18 cellular contexts compared by ENCODE assay signal in genomic region chr7:65238785-65239184, GRCh38.
"Had no signal": no experiment of that assay in that cellular context is flagged by ENCODE, and none has a peak within 500 bp of the region (broad histone marks: within the 10 kb centered on the region; RNA-seq: fewer than 3 reads in every experiment).

No MANE protein-coding gene starts in this region.

- DNase-seq: activated CD4-positive, alpha-beta T cell treated with anti-CD3 and anti-CD28 coated beads, Interleukin-2, amount 50 U/mL, for 1 hour; activated CD8-positive, alpha-beta memory T cell treated with anti-CD3 and anti-CD28 coated beads, Interleukin-2, amount 50 U/mL, for 4 hours; activated naive CD4-positive, alpha-beta T cell treated with anti-CD3 and anti-CD28 coated beads for 36 hours; activated T-cell treated with anti-CD3 and anti-CD28 coated beads, Interleukin-2, amount 50 U/mL, for 4 hours; brain microvascular endothelial cell; central memory CD4-positive, alpha-beta T cell; erythroblast; kidney; mammary epithelial cell; naive B cell; nucleus accumbens; small intestine; stimulated activated CD4-positive, alpha-beta T cell treated with anti-CD3 and anti-CD28 coated beads, Interleukin-15, amount 100 ng/mL, for 24 hours; stimulated activated CD4-positive, alpha-beta T cell treated with anti-CD3 and anti-CD28 coated beads, Interleukin-2, amount 100 ng/mL, for 48 hours; T-cell; T-helper 9 cell had no signal

- H3K9me3 ChIP-seq: prostate gland, right atrium auricular region had no signal

- H3K4me3 Mint-ChIP-seq: activated naive CD4-positive, alpha-beta T cell treated with anti-CD3 and anti-CD28 coated beads for 36 hours; activated T-cell treated with anti-CD3 and anti-CD28 coated beads, Interleukin-2, amount 50 U/mL, for 4 hours had no signal

- H3K27ac Mint-ChIP-seq: activated naive CD4-positive, alpha-beta T cell treated with anti-CD3 and anti-CD28 coated beads for 36 hours; naive B cell; T-cell had no signal

- H3K27me3 ChIP-seq: brain microvascular endothelial cell, right atrium auricular region had no signal

- H3K4me1 ChIP-seq: prostate gland had no signal

- H3K36me3 Mint-ChIP-seq: T-cell had no signal

- H3K9me3 Mint-ChIP-seq: activated naive CD4-positive, alpha-beta T cell treated with anti-CD3 and anti-CD28 coated beads for 36 hours; activated T-cell treated with anti-CD3 and anti-CD28 coated beads, Interleukin-2, amount 50 U/mL, for 4 hours; T-cell had no signal

- H3K36me3 ChIP-seq: brain microvascular endothelial cell, prostate gland, right atrium auricular region had no signal

- H3K27ac ChIP-seq: brain microvascular endothelial cell, prostate gland had no signal
